ENCODE assay signal across 8 cellular contexts in genomic region chr4:80036949-80037348, GRCh38. TPM values are rescaled to one million over a fixed set of nuclear protein-coding genes. Genes with fewer than 3 reads are reported as not detected.
DNase-seq lines count a peak whose midpoint lies in the region; ATAC-seq, FAIRE-seq and TF ChIP-seq lines count a peak whose summit lies in the region.

No MANE protein-coding gene starts in this region.

- H3K36me3 ChIP-seq in CD8-positive, alpha-beta T cell (ENCODE audit: insufficient read depth, low read length) = no peaks in the 10 kb centered on the region
- H3K36me3 ChIP-seq in Peyer's patch = peaks cover 0 to 10% (median 0%) of the 10 kb centered on the region in 3 donors
- H3K36me3 ChIP-seq in pancreas = no peaks in the 10 kb centered on the region

- FAIRE-seq in pancreas (lab: Jason Lieb, UNC) = peak; percentile 97

- H3K9me3 Mint-ChIP-seq in CD8-positive, alpha-beta T cell = no peaks in the 10 kb centered on the region

- no peak for TF ChIP-seq POLR2A in Peyer's patch (IDR thresholded peaks at IDR 0.05)

- DNase-seq in CD8-positive, alpha-beta T cell = no peak
- DNase-seq in Peyer's patch (no peak), epithelial cell of prostate (ENCODE audit: low read depth, low spot score) (no peak), pancreas (no peak), HK-2 (ENCODE audit: unreplicated experiment) (no peak), NCI-H2196 treated with DMSO at 0.1 percent for 48 hours (lab: John Stamatoyannopoulos, UW; ENCODE audit: unreplicated experiment) (no peak), DMS 273 treated with DMSO at 0.1 percent for 48 hours (lab: John Stamatoyannopoulos, UW) (no peak)

- H3K27me3 Mint-ChIP-seq in CD8-positive, alpha-beta T cell (ENCODE audit: low read depth) = no peaks in the 10 kb centered on the region

- H3K27me3 ChIP-seq in CD8-positive, alpha-beta T cell (ENCODE audit: insufficient read depth, low read length) = no peaks in the 10 kb centered on the region
- H3K27me3 ChIP-seq in Peyer's patch (no peaks in the 10 kb centered on the region), pancreas (no peaks in the 10 kb centered on the region)

- H3K36me3 Mint-ChIP-seq in CD8-positive, alpha-beta T cell = peaks cover 22% of the 10 kb centered on the region

- TF ChIP-seq CTCF in CD8-positive, alpha-beta T cell (IDR thresholded peaks at IDR 0.05) = no peak
- TF ChIP-seq CTCF in Peyer's patch (IDR thresholded peaks at IDR 0.05) = no peak
- TF ChIP-seq CTCF in pancreas (IDR thresholded peaks at IDR 0.05) = no peak

- H3K9me3 ChIP-seq in CD8-positive, alpha-beta T cell (ENCODE audit: low read length) = no peaks in the 10 kb centered on the region
- H3K9me3 ChIP-seq in Peyer's patch (no peaks in the 10 kb centered on the region), pancreas (no peaks in the 10 kb centered on the region)

- no peak overlapping the region for H3K27ac ChIP-seq in CD8-positive, alpha-beta T cell (ENCODE audit: low read depth, low read length)
- H3K27ac ChIP-seq in Peyer's patch (peak overlapping the region in 3 of 4 donors; percentile 40 to 81 (median 64)), epithelial cell of prostate (peak overlapping the region; percentile 14), pancreas (peak overlapping the region in 2 of 4 donors; percentile 19 to 31)

- CTCF ChIA-PET in CD8-positive, alpha-beta T cell (lab: Charles Lee) = interaction anchor here (1.5 kb wide), 1 partner anchor 89 kb away, joined by 3 read pairs; no protein-coding TSS in a partner anchor

- intact Hi-C loops in CD8-positive, alpha-beta T cell (cut with DNase I, micrococcal nuclease) = loop anchor here in 1 of 2 experiments (2.0 kb wide), 1 partner anchor 14 kb away; no protein-coding TSS in a partner anchor
- intact Hi-C loops in pancreas (cut with DNase I) = no loop called here

- H3K4me3 Mint-ChIP-seq in CD8-positive, alpha-beta T cell = peak overlapping the region; percentile 24

- peaks cover 5% of the 10 kb centered on the region for H3K4me1 ChIP-seq in CD8-positive, alpha-beta T cell (ENCODE audit: insufficient read depth, low read length)
- H3K4me1 ChIP-seq in Peyer's patch (peaks cover 0 to 33% (median 2%) of the 10 kb centered on the region in 4 donors), pancreas (peaks cover 0 to 3% (median 0%) of the 10 kb centered on the region in 3 donors)

- H3K4me3 ChIP-seq in CD8-positive, alpha-beta T cell (ENCODE audit: low read depth, low read length) = no peak overlapping the region
- no peak overlapping the region for H3K4me3 ChIP-seq in Peyer's patch
- no peak overlapping the region for H3K4me3 ChIP-seq in pancreas

- peak overlapping the region; percentile 86 for H3K27ac Mint-ChIP-seq in CD8-positive, alpha-beta T cell

- H3K4me1 Mint-ChIP-seq in CD8-positive, alpha-beta T cell (ENCODE audit: low read depth) = peaks cover 25% of the 10 kb centered on the region

- WGBS in pancreas, 2 donors = 78 to 84% methylated on average over 1 of the region's 1 CpG

- ATAC-seq in CD8-positive, alpha-beta T cell = no peak
- ATAC-seq in pancreas (peak in 3 of 4 donors; percentile 49 to 79 (median 71)), GM18520 (IDR thresholded peaks at IDR 0.05; ENCODE audit: unreplicated experiment) (no peak)

- POLR2A ChIA-PET in CD8-positive, alpha-beta T cell (lab: Charles Lee) = no interaction called here

RNA-seq across cellular contexts. Expression of gene ANTXR2, which starts 36.1 kb away (rescaled TPM):
- total RNA-seq in CD8-positive, alpha-beta T cell = 1 to 10 TPM; 6.9 to 8.6 TPM
- total RNA-seq in Peyer's patch (10 to 100 TPM; 33.5 to 57.8 (median 47.3) TPM), pancreas (10 to 100 TPM in 2 of 6 donors, 1 to 10 TPM in 4; 3.8 to 22.4 (median 7.4) TPM)
- 1 to 10 TPM; 1.4 to 1.8 TPM for polyA plus RNA-seq in pancreas

Comparison
In these comparisons a context has a peak if more than half of its experiments do, and no peak if none do; other contexts are left out.
1. ATAC-seq: peak in pancreas (3 of 4); none in CD8-positive, alpha-beta T cell (single experiment) and GM18520 (single experiment).